ENCODE assay signal across 34 cellular contexts in the genomic region with DNA sequence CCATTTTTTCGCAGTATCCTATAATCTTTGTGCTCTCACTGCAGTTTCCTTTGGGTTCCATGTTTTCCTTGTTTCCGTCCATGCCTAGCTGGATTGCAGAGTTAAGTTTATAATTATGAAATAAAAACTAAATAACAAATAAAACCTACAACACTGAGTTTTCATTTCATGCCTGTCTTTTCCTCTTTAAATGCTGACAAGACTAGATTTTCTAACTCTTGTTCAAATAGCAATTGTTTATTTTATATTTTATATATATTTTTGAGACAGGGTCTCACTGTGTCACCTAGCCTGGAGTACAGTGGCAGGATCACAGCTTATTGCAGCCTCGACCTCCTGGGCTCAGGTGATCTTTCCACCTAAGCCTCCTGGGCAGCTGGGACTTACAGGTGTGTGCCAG.
"Had no signal": no experiment of that assay in that cellular context is flagged by ENCODE, and none has a peak within 500 bp of the region (broad histone marks: within the 10 kb centered on the region; RNA-seq: fewer than 3 reads in every experiment).

No MANE protein-coding gene starts in this region.

- DNase-seq: activated CD4-positive, alpha-beta memory T cell treated with anti-CD3 and anti-CD28 coated beads, Interleukin-2, amount 10 ng/mL, durations not matched to agents 7 days and 5 days; activated CD4-positive, alpha-beta T cell treated with anti-CD3 and anti-CD28 coated beads for 1 hour; activated CD4-positive, alpha-beta T cell treated with anti-CD3 and anti-CD28 coated beads for 4 hours; activated CD4-positive, alpha-beta T cell treated with anti-CD3 and anti-CD28 coated beads, Interleukin-2, amount 10 ng/mL, durations not matched to agents 7 days and 5 days; activated CD4-positive, alpha-beta T cell treated with anti-CD3 and anti-CD28 coated beads, Interleukin-2, amount 50 U/mL, for 4 hours; activated CD8-positive, alpha-beta memory T cell treated with anti-CD3 and anti-CD28 coated beads, Interleukin-2, amount 50 U/mL, for 48 hours; activated gamma-delta T cell; activated naive CD4-positive, alpha-beta T cell; activated naive CD4-positive, alpha-beta T cell treated with anti-CD3 and anti-CD28 coated beads, Interleukin-2, amount 10 ng/mL, durations not matched to agents 7 days and 5 days; activated naive CD8-positive, alpha-beta T cell treated with anti-CD3 and anti-CD28 coated beads, Interleukin-2, amount 10 ng/mL, durations not matched to agents 7 days and 5 days; activated T-cell treated with anti-CD3 and anti-CD28 coated beads for 4 hours; activated T-cell treated with anti-CD3 and anti-CD28 coated beads, Interleukin-2, amount 50 U/mL, for 24 hours; activated T-cell treated with anti-CD3 and anti-CD28 coated beads, Interleukin-2, amount 50 U/mL, for 72 hours; central memory CD4-positive, alpha-beta T cell; cerebellar nuclear complex; colonic mucosa; effector CD8-positive, alpha-beta T cell; foreskin fibroblast; gastrocnemius medialis; glutamatergic neuron; heart left ventricle; T-helper 9 cell had no signal

- H3K27me3 ChIP-seq: ascending aorta, breast epithelium, cardiac muscle cell, colonic mucosa, gastrocnemius medialis, heart left ventricle had no signal

- H3K4me3 Mint-ChIP-seq: activated CD4-positive, alpha-beta memory T cell treated with anti-CD3 and anti-CD28 coated beads, Interleukin-2, amount 10 ng/mL, durations not matched to agents 7 days and 5 days; activated CD4-positive, alpha-beta T cell treated with anti-CD3 and anti-CD28 coated beads, Interleukin-2, amount 10 ng/mL, durations not matched to agents 7 days and 5 days; activated naive CD4-positive, alpha-beta T cell treated with anti-CD3 and anti-CD28 coated beads, Interleukin-2, amount 10 ng/mL, durations not matched to agents 7 days and 5 days; activated naive CD8-positive, alpha-beta T cell treated with anti-CD3 and anti-CD28 coated beads, Interleukin-2, amount 10 ng/mL, durations not matched to agents 7 days and 5 days; activated T-cell treated with anti-CD3 and anti-CD28 coated beads, Interleukin-2, amount 50 U/mL, for 24 hours; activated T-cell treated with anti-CD3 and anti-CD28 coated beads, Interleukin-2, amount 50 U/mL, for 72 hours; brain; T-helper 1 cell treated with Interleukin-12 subunit alpha and Interleukin-12 subunit beta and Interleukin-4 antibody, amounts not matched to agents 30 μg/mL and 1 μg/mL, for 36 hours; WTC11 had no signal

- H3K27ac ChIP-seq: ascending aorta, breast epithelium, cardiac muscle cell, epithelial cell of prostate, gastrocnemius medialis, heart left ventricle, VCaP had no signal

- H3K27me3 Mint-ChIP-seq: activated CD4-positive, alpha-beta memory T cell treated with anti-CD3 and anti-CD28 coated beads, Interleukin-2, amount 10 ng/mL, durations not matched to agents 7 days and 5 days; activated CD4-positive, alpha-beta T cell treated with anti-CD3 and anti-CD28 coated beads, Interleukin-2, amount 10 ng/mL, durations not matched to agents 7 days and 5 days; activated naive CD8-positive, alpha-beta T cell treated with anti-CD3 and anti-CD28 coated beads, Interleukin-2, amount 10 ng/mL, durations not matched to agents 7 days and 5 days; activated T-cell treated with anti-CD3 and anti-CD28 coated beads, Interleukin-2, amount 50 U/mL, for 24 hours; brain had no signal

- H3K36me3 Mint-ChIP-seq: activated naive CD8-positive, alpha-beta T cell treated with anti-CD3 and anti-CD28 coated beads, Interleukin-2, amount 10 ng/mL, durations not matched to agents 7 days and 5 days; brain; WTC11 had no signal

- H3K4me3 ChIP-seq: ascending aorta, cardiac muscle cell, gastrocnemius medialis had no signal

- H3K4me1 ChIP-seq: breast epithelium had no signal

- H3K9me3 Mint-ChIP-seq: activated CD4-positive, alpha-beta memory T cell treated with anti-CD3 and anti-CD28 coated beads, Interleukin-2, amount 10 ng/mL, durations not matched to agents 7 days and 5 days; activated CD4-positive, alpha-beta T cell treated with anti-CD3 and anti-CD28 coated beads, Interleukin-2, amount 10 ng/mL, durations not matched to agents 7 days and 5 days; activated naive CD4-positive, alpha-beta T cell treated with anti-CD3 and anti-CD28 coated beads, Interleukin-2, amount 10 ng/mL, durations not matched to agents 7 days and 5 days; activated naive CD4-positive, alpha-beta T cell treated with anti-CD3 and anti-CD28 coated beads, Interleukin-2, amount 50 U/mL, for 72 hours; activated naive CD8-positive, alpha-beta T cell treated with anti-CD3 and anti-CD28 coated beads, Interleukin-2, amount 10 ng/mL, durations not matched to agents 7 days and 5 days; activated T-cell treated with anti-CD3 and anti-CD28 coated beads, Interleukin-2, amount 50 U/mL, for 24 hours; activated T-cell treated with anti-CD3 and anti-CD28 coated beads, Interleukin-2, amount 50 U/mL, for 72 hours; brain; T-helper 1 cell treated with Interleukin-12 subunit alpha and Interleukin-12 subunit beta and Interleukin-4 antibody, amounts not matched to agents 30 μg/mL and 1 μg/mL, for 36 hours; WTC11 had no signal

- H3K36me3 ChIP-seq: ascending aorta, breast epithelium, cardiac muscle cell, colonic mucosa, gastrocnemius medialis, heart left ventricle had no signal

- H3K9me3 ChIP-seq: ascending aorta, breast epithelium, colonic mucosa, gastrocnemius medialis, heart left ventricle had no signal

- H3K27ac Mint-ChIP-seq: activated CD4-positive, alpha-beta memory T cell treated with anti-CD3 and anti-CD28 coated beads, Interleukin-2, amount 10 ng/mL, durations not matched to agents 7 days and 5 days; activated CD4-positive, alpha-beta T cell treated with anti-CD3 and anti-CD28 coated beads, Interleukin-2, amount 10 ng/mL, durations not matched to agents 7 days and 5 days; activated naive CD4-positive, alpha-beta T cell treated with anti-CD3 and anti-CD28 coated beads, Interleukin-2, amount 10 ng/mL, durations not matched to agents 7 days and 5 days; activated naive CD8-positive, alpha-beta T cell treated with anti-CD3 and anti-CD28 coated beads, Interleukin-2, amount 10 ng/mL, durations not matched to agents 7 days and 5 days; activated T-cell treated with anti-CD3 and anti-CD28 coated beads, Interleukin-2, amount 50 U/mL, for 24 hours; activated T-cell treated with anti-CD3 and anti-CD28 coated beads, Interleukin-2, amount 50 U/mL, for 72 hours; brain; T-helper 1 cell treated with Interleukin-12 subunit alpha and Interleukin-12 subunit beta and Interleukin-4 antibody, amounts not matched to agents 30 μg/mL and 1 μg/mL, for 36 hours; WTC11 had no signal

- ATAC-seq: activated naive CD4-positive, alpha-beta T cell treated with anti-CD3 and anti-CD28 coated beads, Interleukin-2, amount 50 U/mL, for 72 hours; activated T-cell treated with anti-CD3 and anti-CD28 coated beads, Interleukin-2, amount 50 U/mL, for 72 hours; gastrocnemius medialis; heart left ventricle; WTC11 had no signal

- FAIRE-seq: endometrium, endothelial cell of umbilical vein, TTC549 had no signal
